9 cellular contexts compared by ENCODE assay signal in genomic region chr13:40986328-40986856, GRCh38. TPM values are rescaled to one million over a fixed set of nuclear protein-coding genes. Genes with fewer than 3 reads are reported as not detected.
DNase-seq lines count a peak whose midpoint lies in the region; ATAC-seq and TF ChIP-seq lines count a peak whose summit lies in the region.
"Had no signal": no experiment of that assay in that cellular context is flagged by ENCODE, and none has a peak within 500 bp of the region (broad histone marks: within the 10 kb centered on the region; RNA-seq: fewer than 3 reads in every experiment).

No MANE protein-coding gene starts in this region.

- CTCF ChIA-PET in Panc1 (lab: Charles Lee): interaction anchor here (0.6 kb wide), 1 partner anchor 209 kb away, joined by 3 read pairs; no protein-coding TSS in a partner anchor

- no peak for TF ChIP-seq POLR2A in sigmoid colon (IDR thresholded peaks at IDR 0.05)

- peak overlapping the region; percentile 42; the same call in 1 of the 2 replicates for H3K4me3 ChIP-seq in GM08714 (ENCODE audit: low read length)
- H3K4me3 ChIP-seq in Panc1 (ENCODE audit: low read depth in 2 of 2, low read length in 2 of 2): peak overlapping the region in 1 of 2 experiments; percentile 26; a peak in 1 of 4 replicates
- no peak overlapping the region for H3K4me3 ChIP-seq in sigmoid colon

- peaks cover 38% of the 10 kb centered on the region for H3K4me1 ChIP-seq in Panc1 (ENCODE audit: control insufficient read depth, insufficient read depth, low read length)
- peaks cover 0 to 58% (median 39%) of the 10 kb centered on the region in 4 donors for H3K4me1 ChIP-seq in sigmoid colon

- ATAC-seq in Panc1 (0 out of 2 replicates have a peak, but pooled peaks have one; percentile 61), HG02885 (IDR thresholded peaks at IDR 0.05; ENCODE audit: poor library complexity, unreplicated experiment) (no peak), HG02840 (IDR thresholded peaks at IDR 0.05; ENCODE audit: low FRiP score, unreplicated experiment) (no peak), SK-N-SH treated with all-trans-retinoic acid at 6 μM for 48 hours (no peak)

- WGBS in sigmoid colon, 2 donors: 7 to 33% methylated on average over 3 of the region's 3 CpGs

- peak overlapping the region; percentile 44; the same call in 1 of the 2 replicates for H3K27ac ChIP-seq in Panc1 (ENCODE audit: low read length)
- H3K27ac ChIP-seq in sigmoid colon: peak overlapping the region; percentile 0 to 54 (median 14)

- H3K9me3 ChIP-seq in Panc1 (ENCODE audit: control insufficient read depth, insufficient read depth, low read depth, low read length) (no peaks in the 10 kb centered on the region), sigmoid colon (no peaks in the 10 kb centered on the region)

- POLR2A ChIA-PET in Panc1 (lab: Charles Lee): no interaction called here

- H3K27me3 ChIP-seq in Panc1 (ENCODE audit: control insufficient read depth, insufficient read depth, low read length): no peaks in the 10 kb centered on the region
- no peaks in the 10 kb centered on the region for H3K27me3 ChIP-seq in sigmoid colon

- H3K36me3 ChIP-seq in Panc1 (ENCODE audit: control insufficient read depth, insufficient read depth, low read length) (no peaks in the 10 kb centered on the region), sigmoid colon (peaks cover 0 to 4% (median 0%) of the 10 kb centered on the region in 4 donors)

- TF ChIP-seq EP300 in sigmoid colon (IDR thresholded peaks at IDR 0.05): no peak

- no peak for DNase-seq in Panc1 (ENCODE audit: low read depth, low spot score)
- peak; percentile 73 for DNase-seq in fibroblast of gingiva (ENCODE audit: low read depth)
- no peak for DNase-seq in sigmoid colon
- DNase-seq in OCI-M2 (lab: John Stamatoyannopoulos, UW; ENCODE audit: unreplicated experiment): no peak
- DNase-seq: H9 had no signal

- BruUV-seq in Panc1 (replicated peaks; lab: Mats Ljungman, UMichigan): no TSS peak

- in situ Hi-C loops in Panc1 (cut with HindIII; ENCODE audit: low pct_unique_long_range_greater_than_20kb, low sequenced_read_pairs): no loop called here

- intact Hi-C loops in Panc1 (cut with micrococcal nuclease; ENCODE audit: unreplicated experiment): no loop called here
- intact Hi-C loops in sigmoid colon (cut with DNase I): loop anchor here (5.0 kb wide), 1 partner anchor 71 kb away; no protein-coding TSS in a partner anchor

- TF ChIP-seq CTCF in Panc1 (IDR thresholded peaks at IDR 0.05): no peak
- TF ChIP-seq CTCF in sigmoid colon (IDR thresholded peaks at IDR 0.05): no peak

TF ChIP-seq in SK-N-SH treated with all-trans-retinoic acid at 6 μM for 48 hours, 23 proteins besides CTCF, POLR2A, EP300 and RAD21 (continues in another document):
- TF ChIP-seq PATZ1 (CRISPR knock-in tag; IDR thresholded peaks at IDR 0.05; ENCODE audit: borderline replicate concordance) (no peak), ESRRG (CRISPR knock-in tag; IDR thresholded peaks at IDR 0.05) (no peak), CREB5 (CRISPR knock-in tag; IDR thresholded peaks at IDR 0.05; ENCODE audit: low read depth) (no peak), TCF4 (CRISPR knock-in tag; IDR thresholded peaks at IDR 0.05; ENCODE audit: borderline replicate concordance) (no peak), ZNF8 (CRISPR knock-in tag; IDR thresholded peaks at IDR 0.05) (no peak), TOX (CRISPR knock-in tag; IDR thresholded peaks at IDR 0.05; ENCODE audit: borderline replicate concordance) (no peak), ZC3H10 (CRISPR knock-in tag; IDR thresholded peaks at IDR 0.05) (no peak), ARNTL (CRISPR knock-in tag; IDR thresholded peaks at IDR 0.05; ENCODE audit: borderline replicate concordance, low read depth) (no peak), ISL1 (CRISPR knock-in tag; IDR thresholded peaks at IDR 0.05) (no peak), OSR1 (CRISPR knock-in tag; IDR thresholded peaks at IDR 0.05) (no peak), POU6F1 (CRISPR knock-in tag; IDR thresholded peaks at IDR 0.05; ENCODE audit: borderline replicate concordance, low read depth) (no peak), BACH2 (CRISPR knock-in tag; IDR thresholded peaks at IDR 0.05; ENCODE audit: borderline replicate concordance) (no peak), CSRNP3 (CRISPR knock-in tag; IDR thresholded peaks at IDR 0.05) (no peak), TSHZ2 (CRISPR knock-in tag; IDR thresholded peaks at IDR 0.05) (no peak), SNAI2 (CRISPR knock-in tag; IDR thresholded peaks at IDR 0.05) (no peak), ZFP30 (CRISPR knock-in tag; IDR thresholded peaks at IDR 0.05) (no peak), CSDC2 (CRISPR knock-in tag; IDR thresholded peaks at IDR 0.05) (no peak)

RNA-seq across cellular contexts. Expression of gene ELF1, which starts 32.7 kb away (rescaled TPM):
- total RNA-seq in Panc1 (2021; ENCODE audit: unreplicated experiment): 28.5 TPM
- 19.9 TPM for polyA plus RNA-seq in Panc1 (2012; ENCODE audit: insufficient read length)
- total RNA-seq in sigmoid colon: 10 to 100 TPM; 47.4 to 68.5 (median 58.0) TPM
- polyA plus RNA-seq in sigmoid colon: 10 to 100 TPM; 31.8 to 45.3 (median 35.1) TPM
